In the genomic region with DNA sequence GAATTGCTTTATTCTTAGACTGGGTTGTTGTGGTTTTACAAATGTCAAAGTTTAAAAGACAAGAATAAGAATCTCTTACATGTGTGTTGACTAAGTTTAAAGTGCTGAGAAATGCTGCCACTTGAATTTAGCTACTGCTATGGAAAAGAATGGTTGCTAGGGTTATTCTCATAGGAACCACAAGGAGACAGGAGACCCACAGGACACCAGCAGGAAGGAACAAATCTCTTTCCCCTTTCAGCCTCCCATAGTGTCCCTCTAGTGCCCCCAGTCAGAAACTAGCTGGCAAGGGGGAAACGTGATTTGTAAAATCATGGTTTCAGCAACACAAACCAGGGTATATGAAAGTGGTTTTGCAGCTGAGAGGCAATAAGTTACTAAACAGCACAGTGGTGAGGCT, we compare ENCODE assay signal across 22 cellular contexts.
DNase-seq lines count a peak whose midpoint lies in the region; ATAC-seq and TF ChIP-seq lines count a peak whose summit lies in the region.
"Had no signal": no experiment of that assay in that cellular context is flagged by ENCODE, and none has a peak within 500 bp of the region (broad histone marks: within the 10 kb centered on the region; RNA-seq: fewer than 3 reads in every experiment).

No MANE protein-coding gene starts in this region.

- ATAC-seq in GM19035 (IDR thresholded peaks at IDR 0.05; ENCODE audit: unreplicated experiment) = no peak
- ATAC-seq: activated CD4-positive, CD25-positive, alpha-beta regulatory T cell treated with anti-CD3 and anti-CD28 coated beads, Interleukin-2, amount 50 U/mL, for 24 hours; lower lobe of right lung; natural killer cell treated with Interleukin-12 subunit alpha and Interleukin-12 subunit beta and Interleukin-15 and Interleukin-18, amount 100 ng/mL, for 72 hours; sciatic nerve; T-cell had no signal

- no peak overlapping the region for H2BK5ac ChIP-seq in neuronal stem cell (ENCODE audit: low read length)

- no peak overlapping the region for H2BK12ac ChIP-seq in neuronal stem cell (ENCODE audit: low read length)

- no peaks in the 10 kb centered on the region for H3K9me3 ChIP-seq in neuronal stem cell (replicated peaks in 1 of 2; ENCODE audit: control insufficient read depth in 2 of 2, insufficient read depth in 1 of 2, low read depth in 1 of 2, low read length in 2 of 2)
- H3K9me3 ChIP-seq: HAP-1, lower lobe of right lung, Peyer's patch had no signal

- no peak overlapping the region for H3K4me2 ChIP-seq in neuronal stem cell (ENCODE audit: insufficient read depth, low read length, poor library complexity, severe bottlenecking)

- H3K4me1 Mint-ChIP-seq in nephron progenitor cell = peaks cover 68% of the 10 kb centered on the region

- H3K4ac ChIP-seq in neuronal stem cell (ENCODE audit: low read length) = no peak overlapping the region

- H3K9me3 Mint-ChIP-seq in nephron progenitor cell = peaks cover 3% of the 10 kb centered on the region
- H3K9me3 Mint-ChIP-seq: natural killer cell treated with Interleukin-12 subunit alpha and Interleukin-12 subunit beta and Interleukin-15 and Interleukin-18, amount 100 ng/mL, for 72 hours; T-cell had no signal

- peak; percentile 34 for TF ChIP-seq CTCF in epithelial cell of proximal tubule (conservative IDR thresholded peaks at IDR 0.05; ENCODE audit: low read depth, low read length)
- TF ChIP-seq CTCF in nephron progenitor cell (IDR thresholded peaks at IDR 0.05) = no peak

- H3K36me3 ChIP-seq in neuronal stem cell (replicated peaks in 1 of 2; ENCODE audit: control insufficient read depth in 2 of 2, insufficient read depth in 2 of 2, low read length in 2 of 2) = no peaks in the 10 kb centered on the region
- H3K36me3 ChIP-seq: HAP-1, lower lobe of right lung, Peyer's patch had no signal

- no peak overlapping the region for H2BK15ac ChIP-seq in neuronal stem cell (ENCODE audit: low read length)

- H3K27me3 ChIP-seq in neuronal stem cell (ENCODE audit: control insufficient read depth in 3 of 3, insufficient read depth in 3 of 3, low read depth in 1 of 3, low read length in 3 of 3) = no peaks in the 10 kb centered on the region
- H3K27me3 ChIP-seq: Peyer's patch had no signal

- H3K27ac Mint-ChIP-seq in nephron progenitor cell = peak overlapping the region; percentile 92
- H3K27ac Mint-ChIP-seq: natural killer cell treated with Interleukin-12 subunit alpha and Interleukin-12 subunit beta and Interleukin-15 and Interleukin-18, amount 100 ng/mL, for 72 hours; T-cell had no signal

- H3K79me1 ChIP-seq in neuronal stem cell (ENCODE audit: low read depth, low read length) = no peaks in the 10 kb centered on the region

- WGBS in neuronal stem cell (ENCODE audit: extremely low coverage in 2 of 2, insufficient read length in 2 of 2, insufficient replicate concordance in 1 of 2), 2 donors = no CpG with 5 or more reads among the region's 1 CpG

- no peak overlapping the region for H2BK120ac ChIP-seq in neuronal stem cell (ENCODE audit: low read depth, low read length)

- H3K27ac ChIP-seq in neuronal stem cell (replicated peaks; ENCODE audit: low read length) = no peak overlapping the region
- H3K27ac ChIP-seq: lower lobe of right lung, Peyer's patch had no signal

- H3K23ac ChIP-seq in neuronal stem cell (ENCODE audit: low read depth, low read length, poor library complexity) = no peak overlapping the region

- no peak overlapping the region for H3K18ac ChIP-seq in neuronal stem cell (ENCODE audit: low read length)

- no peaks in the 10 kb centered on the region for H3K4me1 ChIP-seq in neuronal stem cell (ENCODE audit: control insufficient read depth in 2 of 2, insufficient read depth in 1 of 2, low read depth in 1 of 2, low read length in 2 of 2)
- H3K4me1 ChIP-seq: HAP-1, Peyer's patch had no signal

- no peak overlapping the region for H4K8ac ChIP-seq in neuronal stem cell (ENCODE audit: low read depth, low read length)

- H3K4me3 ChIP-seq in epithelial cell of proximal tubule (ENCODE audit: low read depth, low read length) (no peak overlapping the region), neuronal stem cell (ENCODE audit: low read length in 2 of 2) (no peak overlapping the region)
- H3K4me3 ChIP-seq: HAP-1, lower lobe of right lung, Peyer's patch had no signal

- H3K27me3 Mint-ChIP-seq in nephron progenitor cell (ENCODE audit: low read depth, poor library complexity) = peaks cover 9% of the 10 kb centered on the region
- H3K27me3 Mint-ChIP-seq: CD4-positive, CD25-positive, alpha-beta regulatory T cell; T-cell had no signal

- H2AFZ ChIP-seq in neuronal stem cell (ENCODE audit: low read length) = no peak overlapping the region

- no peak overlapping the region for H3K9ac ChIP-seq in neuronal stem cell (ENCODE audit: low read depth, low read length, poor library complexity)

- H3K14ac ChIP-seq in neuronal stem cell (ENCODE audit: low read length) = no peak overlapping the region

- DNase-seq in ELR (ENCODE audit: low read depth) (peak; percentile 50), RPMI8226 (peak; percentile 16), epithelial cell of proximal tubule (ENCODE audit: low read depth) (no peak), nephron progenitor cell (no peak), neuronal stem cell (ENCODE audit: low spot score) (no peak)
- no peak for DNase-seq in stimulated activated CD4-positive, alpha-beta T cell treated with anti-CD3 and anti-CD28 coated beads, Interleukin-15, amount 100 ng/mL, for 24 hours
- no peak for DNase-seq in activated CD4-positive, alpha-beta T cell treated with anti-CD3 and anti-CD28 coated beads for 4 hours
- DNase-seq: activated gamma-delta T cell; CD4-positive, CD25-positive, alpha-beta regulatory T cell; DND-41; foreskin fibroblast; lower lobe of right lung; NCI-H1048; NCI-H774; Peyer's patch; stimulated activated CD4-positive, alpha-beta T cell treated with anti-CD3 and anti-CD28 coated beads, Interleukin-2, amount 100 ng/mL, for 48 hours; T-cell had no signal

- peaks cover 9% of the 10 kb centered on the region for H3K36me3 Mint-ChIP-seq in nephron progenitor cell (ENCODE audit: low read depth)
- H3K36me3 Mint-ChIP-seq: natural killer cell treated with Interleukin-12 subunit alpha and Interleukin-12 subunit beta and Interleukin-15 and Interleukin-18, amount 100 ng/mL, for 72 hours had no signal

- peak overlapping the region; percentile 12 for H3K4me3 Mint-ChIP-seq in nephron progenitor cell
- H3K4me3 Mint-ChIP-seq: CD4-positive, CD25-positive, alpha-beta regulatory T cell; natural killer cell treated with Interleukin-12 subunit alpha and Interleukin-12 subunit beta and Interleukin-15 and Interleukin-18, amount 100 ng/mL, for 72 hours; T-cell had no signal

- no peak overlapping the region for H4K91ac ChIP-seq in neuronal stem cell (ENCODE audit: low read depth, low read length, poor library complexity)

- no peak overlapping the region for H2AK5ac ChIP-seq in neuronal stem cell (ENCODE audit: low read depth, low read length)

Comparison
In these comparisons a context has a peak if more than half of its experiments do, and no peak if none do; other contexts are left out.
1. DNase-seq: peak in ELR (single experiment) and RPMI8226 (single experiment); none in epithelial cell of proximal tubule (single experiment), nephron progenitor cell (single experiment), neuronal stem cell (single experiment), stimulated activated CD4-positive, alpha-beta T cell treated with anti-CD3 and anti-CD28 coated beads, Interleukin-15, amount 100 ng/mL, for 24 hours (single experiment) and activated CD4-positive, alpha-beta T cell treated with anti-CD3 and anti-CD28 coated beads for 4 hours (0 of 2).